Comparison of ENCODE assay signal across 1 cellular context in genomic region chr7:128455556-128456254, GRCh38.
TF ChIP-seq lines count a peak whose summit lies in the region.

Gene HILPDA (plus strand): TSS chr7:128455878. CDS start chr7:128457269, 1,391 bp downstream.

TF ChIP-seq in HepG2, 621 proteins besides CTCF, POLR2A, EP300 and RAD21 (continued from another document and continues in another):
- TF ChIP-seq RBM39 (IDR thresholded peaks at IDR 0.05; ENCODE audit: low read depth, low read length, poor library complexity, severe bottlenecking) (no peak), ZNF792 (CRISPR knock-in tag; IDR thresholded peaks at IDR 0.05) (peak; percentile 84; the same call in 1 of the 2 replicates), RFX1 (IDR thresholded peaks at IDR 0.05) (no peak), ZNF616 (CRISPR knock-in tag; IDR thresholded peaks at IDR 0.05; ENCODE audit: low read depth) (peak; percentile 78; the same call in 1 of the 2 replicates), SNAI1 (CRISPR knock-in tag; IDR thresholded peaks at IDR 0.05; ENCODE audit: borderline replicate concordance) (no peak), PCBP2 (optimal IDR thresholded peaks at IDR 0.05; ENCODE audit: low read depth, low read length, poor library complexity, severe bottlenecking) (no peak), ZNF576 (CRISPR knock-in tag; IDR thresholded peaks at IDR 0.05) (no peak), ZNF746 (CRISPR knock-in tag; IDR thresholded peaks at IDR 0.05) (no peak), GATAD2A (CRISPR knock-in tag; IDR thresholded peaks at IDR 0.05) (no peak), MXD3 (CRISPR knock-in tag; IDR thresholded peaks at IDR 0.05) (peak; percentile 89), ARID3A (IDR thresholded peaks at IDR 0.05; ENCODE audit: low read depth, low read length) (no peak), ZNF318 (CRISPR knock-in tag; IDR thresholded peaks at IDR 0.05) (no peak), SRSF9 (IDR thresholded peaks at IDR 0.05; ENCODE audit: borderline replicate concordance, insufficient read depth, low read depth, low read length, poor library complexity, severe bottlenecking) (no peak), FOXK2 (IDR thresholded peaks at IDR 0.05) (no peak), ZBTB44 (CRISPR knock-in tag; IDR thresholded peaks at IDR 0.05) (no peak), ARNT2 (CRISPR knock-in tag; IDR thresholded peaks at IDR 0.05; ENCODE audit: low read depth) (peak; percentile 59; the same call in 1 of the 2 replicates), ZBTB20 (CRISPR knock-in tag; IDR thresholded peaks at IDR 0.05; ENCODE audit: borderline replicate concordance, low read depth) (0 out of 2 replicates have a peak, but pooled peaks have one; percentile 48), ZBTB38 (CRISPR knock-in tag; IDR thresholded peaks at IDR 0.05) (peak; percentile 96), NFE2L1 (CRISPR knock-in tag; IDR thresholded peaks at IDR 0.05; ENCODE audit: borderline replicate concordance) (peak; percentile 17; the same call in 1 of the 2 replicates), BRD4 (CRISPR knock-in tag; IDR thresholded peaks at IDR 0.05) (peak; percentile 19; the same call in 1 of the 2 replicates), ZBTB7A (CRISPR knock-in tag; IDR thresholded peaks at IDR 0.05) (no peak)
- TF ChIP-seq, protein P1, sequence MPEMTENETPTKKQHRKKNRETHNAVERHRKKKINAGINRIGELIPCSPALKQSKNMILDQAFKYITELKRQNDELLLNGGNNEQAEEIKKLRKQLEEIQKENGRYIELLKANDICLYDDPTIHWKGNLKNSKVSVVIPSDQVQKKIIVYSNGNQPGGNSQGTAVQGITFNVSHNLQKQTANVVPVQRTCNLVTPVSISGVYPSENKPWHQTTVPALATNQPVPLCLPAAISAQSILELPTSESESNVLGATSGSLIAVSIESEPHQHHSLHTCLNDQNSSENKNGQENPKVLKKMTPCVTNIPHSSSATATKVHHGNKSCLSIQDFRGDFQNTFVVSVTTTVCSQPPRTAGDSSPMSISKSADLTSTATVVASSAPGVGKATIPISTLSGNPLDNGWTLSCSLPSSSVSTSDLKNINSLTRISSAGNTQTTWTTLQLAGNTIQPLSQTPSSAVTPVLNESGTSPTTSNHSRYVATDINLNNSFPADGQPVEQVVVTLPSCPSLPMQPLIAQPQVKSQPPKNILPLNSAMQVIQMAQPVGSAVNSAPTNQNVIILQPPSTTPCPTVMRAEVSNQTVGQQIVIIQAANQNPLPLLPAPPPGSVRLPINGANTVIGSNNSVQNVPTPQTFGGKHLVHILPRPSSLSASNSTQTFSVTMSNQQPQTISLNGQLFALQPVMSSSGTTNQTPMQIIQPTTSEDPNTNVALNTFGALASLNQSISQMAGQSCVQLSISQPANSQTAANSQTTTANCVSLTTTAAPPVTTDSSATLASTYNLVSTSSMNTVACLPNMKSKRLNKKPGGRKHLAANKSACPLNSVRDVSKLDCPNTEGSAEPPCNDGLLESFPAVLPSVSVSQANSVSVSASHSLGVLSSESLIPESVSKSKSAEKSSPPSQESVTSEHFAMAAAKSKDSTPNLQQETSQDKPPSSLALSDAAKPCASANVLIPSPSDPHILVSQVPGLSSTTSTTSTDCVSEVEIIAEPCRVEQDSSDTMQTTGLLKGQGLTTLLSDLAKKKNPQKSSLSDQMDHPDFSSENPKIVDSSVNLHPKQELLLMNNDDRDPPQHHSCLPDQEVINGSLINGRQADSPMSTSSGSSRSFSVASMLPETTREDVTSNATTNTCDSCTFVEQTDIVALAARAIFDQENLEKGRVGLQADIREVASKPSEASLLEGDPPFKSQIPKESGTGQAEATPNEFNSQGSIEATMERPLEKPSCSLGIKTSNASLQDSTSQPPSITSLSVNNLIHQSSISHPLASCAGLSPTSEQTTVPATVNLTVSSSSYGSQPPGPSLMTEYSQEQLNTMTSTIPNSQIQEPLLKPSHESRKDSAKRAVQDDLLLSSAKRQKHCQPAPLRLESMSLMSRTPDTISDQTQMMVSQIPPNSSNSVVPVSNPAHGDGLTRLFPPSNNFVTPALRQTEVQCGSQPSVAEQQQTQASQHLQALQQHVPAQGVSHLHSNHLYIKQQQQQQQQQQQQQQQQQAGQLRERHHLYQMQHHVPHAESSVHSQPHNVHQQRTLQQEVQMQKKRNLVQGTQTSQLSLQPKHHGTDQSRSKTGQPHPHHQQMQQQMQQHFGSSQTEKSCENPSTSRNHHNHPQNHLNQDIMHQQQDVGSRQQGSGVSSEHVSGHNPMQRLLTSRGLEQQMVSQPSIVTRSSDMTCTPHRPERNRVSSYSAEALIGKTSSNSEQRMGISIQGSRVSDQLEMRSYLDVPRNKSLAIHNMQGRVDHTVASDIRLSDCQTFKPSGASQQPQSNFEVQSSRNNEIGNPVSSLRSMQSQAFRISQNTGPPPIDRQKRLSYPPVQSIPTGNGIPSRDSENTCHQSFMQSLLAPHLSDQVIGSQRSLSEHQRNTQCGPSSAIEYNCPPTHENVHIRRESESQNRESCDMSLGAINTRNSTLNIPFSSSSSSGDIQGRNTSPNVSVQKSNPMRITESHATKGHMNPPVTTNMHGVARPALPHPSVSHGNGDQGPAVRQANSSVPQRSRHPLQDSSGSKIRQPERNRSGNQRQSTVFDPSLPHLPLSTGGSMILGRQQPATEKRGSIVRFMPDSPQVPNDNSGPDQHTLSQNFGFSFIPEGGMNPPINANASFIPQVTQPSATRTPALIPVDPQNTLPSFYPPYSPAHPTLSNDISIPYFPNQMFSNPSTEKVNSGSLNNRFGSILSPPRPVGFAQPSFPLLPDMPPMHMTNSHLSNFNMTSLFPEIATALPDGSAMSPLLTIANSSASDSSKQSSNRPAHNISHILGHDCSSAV (CRISPR knock-in tag; IDR thresholded peaks at IDR 0.05; ENCODE audit: borderline replicate concordance): no peak
- TF ChIP-seq, protein P2, sequence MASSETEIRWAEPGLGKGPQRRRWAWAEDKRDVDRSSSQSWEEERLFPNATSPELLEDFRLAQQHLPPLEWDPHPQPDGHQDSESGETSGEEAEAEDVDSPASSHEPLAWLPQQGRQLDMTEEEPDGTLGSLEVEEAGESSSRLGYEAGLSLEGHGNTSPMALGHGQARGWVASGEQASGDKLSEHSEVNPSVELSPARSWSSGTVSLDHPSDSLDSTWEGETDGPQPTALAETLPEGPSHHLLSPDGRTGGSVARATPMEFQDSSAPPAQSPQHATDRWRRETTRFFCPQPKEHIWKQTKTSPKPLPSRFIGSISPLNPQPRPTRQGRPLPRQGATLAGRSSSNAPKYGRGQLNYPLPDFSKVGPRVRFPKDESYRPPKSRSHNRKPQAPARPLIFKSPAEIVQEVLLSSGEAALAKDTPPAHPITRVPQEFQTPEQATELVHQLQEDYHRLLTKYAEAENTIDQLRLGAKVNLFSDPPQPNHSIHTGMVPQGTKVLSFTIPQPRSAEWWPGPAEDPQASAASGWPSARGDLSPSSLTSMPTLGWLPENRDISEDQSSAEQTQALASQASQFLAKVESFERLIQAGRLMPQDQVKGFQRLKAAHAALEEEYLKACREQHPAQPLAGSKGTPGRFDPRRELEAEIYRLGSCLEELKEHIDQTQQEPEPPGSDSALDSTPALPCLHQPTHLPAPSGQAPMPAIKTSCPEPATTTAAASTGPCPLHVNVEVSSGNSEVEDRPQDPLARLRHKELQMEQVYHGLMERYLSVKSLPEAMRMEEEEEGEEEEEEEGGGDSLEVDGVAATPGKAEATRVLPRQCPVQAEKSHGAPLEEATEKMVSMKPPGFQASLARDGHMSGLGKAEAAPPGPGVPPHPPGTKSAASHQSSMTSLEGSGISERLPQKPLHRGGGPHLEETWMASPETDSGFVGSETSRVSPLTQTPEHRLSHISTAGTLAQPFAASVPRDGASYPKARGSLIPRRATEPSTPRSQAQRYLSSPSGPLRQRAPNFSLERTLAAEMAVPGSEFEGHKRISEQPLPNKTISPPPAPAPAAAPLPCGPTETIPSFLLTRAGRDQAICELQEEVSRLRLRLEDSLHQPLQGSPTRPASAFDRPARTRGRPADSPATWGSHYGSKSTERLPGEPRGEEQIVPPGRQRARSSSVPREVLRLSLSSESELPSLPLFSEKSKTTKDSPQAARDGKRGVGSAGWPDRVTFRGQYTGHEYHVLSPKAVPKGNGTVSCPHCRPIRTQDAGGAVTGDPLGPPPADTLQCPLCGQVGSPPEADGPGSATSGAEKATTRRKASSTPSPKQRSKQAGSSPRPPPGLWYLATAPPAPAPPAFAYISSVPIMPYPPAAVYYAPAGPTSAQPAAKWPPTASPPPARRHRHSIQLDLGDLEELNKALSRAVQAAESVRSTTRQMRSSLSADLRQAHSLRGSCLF (CRISPR knock-in tag; IDR thresholded peaks at IDR 0.05; ENCODE audit: borderline replicate concordance): no peak
